ENCODE assay signal across 1 cellular context in genomic region chr1:155261401-155261887, GRCh38.
TF ChIP-seq lines count a peak whose summit lies in the region.

No MANE protein-coding gene starts in this region.

TF ChIP-seq in GM23338, 12 proteins besides CTCF, POLR2A, EP300 and RAD21:
- TF ChIP-seq ZNF462 (CRISPR knock-in tag; IDR thresholded peaks at IDR 0.05) (no peak), JUNB (IDR thresholded peaks at IDR 0.05; ENCODE audit: unreplicated experiment) (no peak), STAT1 (IDR thresholded peaks at IDR 0.05; ENCODE audit: unreplicated experiment) (no peak), ZNF114 (CRISPR knock-in tag; IDR thresholded peaks at IDR 0.05) (no peak), POLR2AphosphoS5 (IDR thresholded peaks at IDR 0.05; ENCODE audit: low read depth) (no peak), ZNF331 (CRISPR knock-in tag; IDR thresholded peaks at IDR 0.05; ENCODE audit: low read depth) (no peak), CREB1 (CRISPR knock-in tag; IDR thresholded peaks at IDR 0.05; ENCODE audit: low read depth) (no peak), EZH2 (IDR thresholded peaks at IDR 0.05; ENCODE audit: low read depth, unreplicated experiment) (no peak)
- TF ChIP-seq, protein P1, sequence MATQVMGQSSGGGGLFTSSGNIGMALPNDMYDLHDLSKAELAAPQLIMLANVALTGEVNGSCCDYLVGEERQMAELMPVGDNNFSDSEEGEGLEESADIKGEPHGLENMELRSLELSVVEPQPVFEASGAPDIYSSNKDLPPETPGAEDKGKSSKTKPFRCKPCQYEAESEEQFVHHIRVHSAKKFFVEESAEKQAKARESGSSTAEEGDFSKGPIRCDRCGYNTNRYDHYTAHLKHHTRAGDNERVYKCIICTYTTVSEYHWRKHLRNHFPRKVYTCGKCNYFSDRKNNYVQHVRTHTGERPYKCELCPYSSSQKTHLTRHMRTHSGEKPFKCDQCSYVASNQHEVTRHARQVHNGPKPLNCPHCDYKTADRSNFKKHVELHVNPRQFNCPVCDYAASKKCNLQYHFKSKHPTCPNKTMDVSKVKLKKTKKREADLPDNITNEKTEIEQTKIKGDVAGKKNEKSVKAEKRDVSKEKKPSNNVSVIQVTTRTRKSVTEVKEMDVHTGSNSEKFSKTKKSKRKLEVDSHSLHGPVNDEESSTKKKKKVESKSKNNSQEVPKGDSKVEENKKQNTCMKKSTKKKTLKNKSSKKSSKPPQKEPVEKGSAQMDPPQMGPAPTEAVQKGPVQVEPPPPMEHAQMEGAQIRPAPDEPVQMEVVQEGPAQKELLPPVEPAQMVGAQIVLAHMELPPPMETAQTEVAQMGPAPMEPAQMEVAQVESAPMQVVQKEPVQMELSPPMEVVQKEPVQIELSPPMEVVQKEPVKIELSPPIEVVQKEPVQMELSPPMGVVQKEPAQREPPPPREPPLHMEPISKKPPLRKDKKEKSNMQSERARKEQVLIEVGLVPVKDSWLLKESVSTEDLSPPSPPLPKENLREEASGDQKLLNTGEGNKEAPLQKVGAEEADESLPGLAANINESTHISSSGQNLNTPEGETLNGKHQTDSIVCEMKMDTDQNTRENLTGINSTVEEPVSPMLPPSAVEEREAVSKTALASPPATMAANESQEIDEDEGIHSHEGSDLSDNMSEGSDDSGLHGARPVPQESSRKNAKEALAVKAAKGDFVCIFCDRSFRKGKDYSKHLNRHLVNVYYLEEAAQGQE (IDR thresholded peaks at IDR 0.05; ENCODE audit: unreplicated experiment) = no peak
